24 cellular contexts compared by ENCODE assay signal in the genomic region with DNA sequence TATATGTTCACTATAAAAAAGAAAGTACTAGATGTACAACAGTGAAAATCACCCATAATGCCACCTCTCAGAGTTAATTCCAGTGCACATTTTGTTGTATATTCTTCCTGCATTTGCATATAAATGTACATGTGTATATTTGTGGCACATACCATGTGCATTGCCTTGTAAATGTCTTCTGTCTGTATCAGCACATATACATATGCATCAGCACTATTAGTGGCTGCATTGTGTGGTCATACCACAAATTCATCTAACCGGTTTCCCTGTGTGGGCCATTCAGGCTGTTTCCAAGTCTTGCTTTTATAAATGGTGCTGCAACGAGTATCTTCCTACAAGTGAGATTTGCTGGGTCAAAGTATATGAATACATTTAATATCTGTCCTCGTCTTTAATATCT. TPM values are rescaled to one million over a fixed set of nuclear protein-coding genes. Genes with fewer than 3 reads are reported as not detected.
DNase-seq lines count a peak whose midpoint lies in the region; ATAC-seq, FAIRE-seq and TF ChIP-seq lines count a peak whose summit lies in the region.
"Had no signal": no experiment of that assay in that cellular context is flagged by ENCODE, and none has a peak within 500 bp of the region (broad histone marks: within the 10 kb centered on the region; RNA-seq: fewer than 3 reads in every experiment).

No MANE protein-coding gene starts in this region.

- H3K36me3 ChIP-seq in astrocyte (ENCODE audit: insufficient read depth, low read length) (peaks cover 4% of the 10 kb centered on the region), smooth muscle cell (ENCODE audit: low read depth) (no peaks in the 10 kb centered on the region)

- no peaks in the 10 kb centered on the region for H3K27me3 ChIP-seq in astrocyte (ENCODE audit: insufficient read depth, low read length)
- H3K27me3 ChIP-seq in smooth muscle cell (ENCODE audit: low read depth): no peaks in the 10 kb centered on the region

- peaks cover 5% of the 10 kb centered on the region for H3F3A ChIP-seq in smooth muscle cell (ENCODE audit: low read depth)

- H3K79me2 ChIP-seq in astrocyte (ENCODE audit: insufficient read depth, low read length): peaks cover 95% of the 10 kb centered on the region
- H3K79me2 ChIP-seq in smooth muscle cell (ENCODE audit: low read depth): peaks cover 100% of the 10 kb centered on the region

- peaks cover 94% of the 10 kb centered on the region for H4K20me1 ChIP-seq in astrocyte (ENCODE audit: insufficient read depth, low read length)
- H4K20me1 ChIP-seq in smooth muscle cell (ENCODE audit: low read depth): peaks cover 100% of the 10 kb centered on the region

- peaks cover 81% of the 10 kb centered on the region for H3K4me1 Mint-ChIP-seq in T-helper 1 cell treated with Interleukin-12 subunit alpha and Interleukin-12 subunit beta and Interleukin-4 antibody, amounts not matched to agents 30 μg/mL and 1 μg/mL, for 36 hours (ENCODE audit: low read depth)
- H3K4me1 Mint-ChIP-seq in activated naive CD8-positive, alpha-beta T cell treated with anti-CD3 and anti-CD28 coated beads, Interleukin-2, amount 50 U/mL, for 24 hours: peaks cover 87% of the 10 kb centered on the region
- H3K4me1 Mint-ChIP-seq in activated naive CD8-positive, alpha-beta T cell treated with anti-CD3 and anti-CD28 coated beads for 36 hours: peaks cover 62% of the 10 kb centered on the region
- peaks cover 61% of the 10 kb centered on the region for H3K4me1 Mint-ChIP-seq in astrocyte (ENCODE audit: low read depth, unreplicated experiment)

- no peak for TF ChIP-seq CTCF in astrocyte (IDR thresholded peaks at IDR 0.05; ENCODE audit: insufficient read depth, low read depth, low read length)
- no peak for TF ChIP-seq CTCF in smooth muscle cell (IDR thresholded peaks at IDR 0.05; ENCODE audit: borderline replicate concordance, insufficient read depth, poor library complexity, severe bottlenecking)

- H3K27ac ChIP-seq in astrocyte (ENCODE audit: low read depth, low read length) (no peak overlapping the region), smooth muscle cell (ENCODE audit: low read depth) (no peak overlapping the region)
- H3K27ac ChIP-seq: 22Rv1, C4-2B, KMS-11 had no signal

- peaks cover 20% of the 10 kb centered on the region for H3K4me1 ChIP-seq in astrocyte (ENCODE audit: insufficient read depth, low read length)
- H3K4me1 ChIP-seq in smooth muscle cell (ENCODE audit: low read depth): peaks cover 33% of the 10 kb centered on the region

- ATAC-seq in activated naive CD8-positive, alpha-beta T cell treated with anti-CD3 and anti-CD28 coated beads, Interleukin-2, amount 50 U/mL, for 24 hours: no peak
- no peak for ATAC-seq in HG03025 (IDR thresholded peaks at IDR 0.05; ENCODE audit: low FRiP score, unreplicated experiment)
- ATAC-seq: Right ventricle myocardium inferior had no signal

- no peak overlapping the region for H3K4me3 ChIP-seq in astrocyte (ENCODE audit: insufficient read depth, low read depth, low read length)
- no peak overlapping the region for H3K4me3 ChIP-seq in smooth muscle cell

- DNase-seq in T-helper 1 cell: no peak
- DNase-seq in activated naive CD8-positive, alpha-beta T cell treated with anti-CD3 and anti-CD28 coated beads, Interleukin-2, amount 50 U/mL, for 24 hours: no peak
- no peak for DNase-seq in activated naive CD8-positive, alpha-beta T cell treated with anti-CD3 and anti-CD28 coated beads for 36 hours
- no peak for DNase-seq in astrocyte (ENCODE audit: low read depth)
- no peak for DNase-seq in smooth muscle cell (lab: John Stamatoyannopoulos, UW; ENCODE audit: unreplicated experiment)
- DNase-seq in NCI-H2171 (lab: John Stamatoyannopoulos, UW): no peak
- DNase-seq: Calu3; CD8-positive, alpha-beta memory T cell; DMS153; GOT3; HCEC 1CT; NCI-H1105 treated with DMSO at 0.1 percent for 48 hours; NCI-H1694; NCI-H2081; NCI-H2171 treated with DMSO at 0.1 percent for 48 hours; NCI-H526 had no signal

- H3K9me3 Mint-ChIP-seq in T-helper 1 cell treated with Interleukin-12 subunit alpha and Interleukin-12 subunit beta and Interleukin-4 antibody, amounts not matched to agents 30 μg/mL and 1 μg/mL, for 36 hours: no peaks in the 10 kb centered on the region
- H3K9me3 Mint-ChIP-seq in activated naive CD8-positive, alpha-beta T cell treated with anti-CD3 and anti-CD28 coated beads, Interleukin-2, amount 50 U/mL, for 24 hours: no peaks in the 10 kb centered on the region
- H3K9me3 Mint-ChIP-seq in activated naive CD8-positive, alpha-beta T cell treated with anti-CD3 and anti-CD28 coated beads for 36 hours: no peaks in the 10 kb centered on the region
- H3K9me3 Mint-ChIP-seq in astrocyte (ENCODE audit: unreplicated experiment): no peaks in the 10 kb centered on the region
- H3K9me3 Mint-ChIP-seq: CD8-positive, alpha-beta memory T cell had no signal

- H3K27ac Mint-ChIP-seq in T-helper 1 cell treated with Interleukin-12 subunit alpha and Interleukin-12 subunit beta and Interleukin-4 antibody, amounts not matched to agents 30 μg/mL and 1 μg/mL, for 36 hours: peak overlapping the region; percentile 4
- peak overlapping the region; percentile 59 for H3K27ac Mint-ChIP-seq in activated naive CD8-positive, alpha-beta T cell treated with anti-CD3 and anti-CD28 coated beads, Interleukin-2, amount 50 U/mL, for 24 hours
- no peak overlapping the region for H3K27ac Mint-ChIP-seq in activated naive CD8-positive, alpha-beta T cell treated with anti-CD3 and anti-CD28 coated beads for 36 hours
- peak overlapping the region; percentile 45 for H3K27ac Mint-ChIP-seq in astrocyte (ENCODE audit: unreplicated experiment)

- FAIRE-seq in astrocyte (lab: Jason Lieb, UNC): no peak
- FAIRE-seq: G401.6, HTR-8/SVneo had no signal

- no peak overlapping the region for H2AFZ ChIP-seq in astrocyte (ENCODE audit: low read depth, low read length)
- no peak overlapping the region for H2AFZ ChIP-seq in smooth muscle cell (ENCODE audit: low read depth)

- H3K9me3 ChIP-seq in astrocyte (ENCODE audit: insufficient read depth, low read depth, low read length) (no peaks in the 10 kb centered on the region), smooth muscle cell (replicated peaks; ENCODE audit: low read depth) (no peaks in the 10 kb centered on the region)

- H3K4me2 ChIP-seq in astrocyte (ENCODE audit: low read length): no peak overlapping the region
- peak overlapping the region; percentile 10 for H3K4me2 ChIP-seq in smooth muscle cell
- H3K4me2 ChIP-seq: KMS-11 had no signal

- H3K9ac ChIP-seq in astrocyte (ENCODE audit: low read length) (no peak overlapping the region), smooth muscle cell (ENCODE audit: low read depth) (no peak overlapping the region)
- H3K9ac ChIP-seq: KMS-11 had no signal

- WGBS in smooth muscle cell (ENCODE audit: low lambda C conversion rate): 62% methylated on average over 3 of the region's 3 CpGs

- peak overlapping the region; percentile 5 for H3K4me3 Mint-ChIP-seq in T-helper 1 cell treated with Interleukin-12 subunit alpha and Interleukin-12 subunit beta and Interleukin-4 antibody, amounts not matched to agents 30 μg/mL and 1 μg/mL, for 36 hours
- no peak overlapping the region for H3K4me3 Mint-ChIP-seq in activated naive CD8-positive, alpha-beta T cell treated with anti-CD3 and anti-CD28 coated beads, Interleukin-2, amount 50 U/mL, for 24 hours
- H3K4me3 Mint-ChIP-seq in activated naive CD8-positive, alpha-beta T cell treated with anti-CD3 and anti-CD28 coated beads for 36 hours: no peak overlapping the region
- no peak overlapping the region for H3K4me3 Mint-ChIP-seq in astrocyte (ENCODE audit: unreplicated experiment)

- no peaks in the 10 kb centered on the region for H3K27me3 Mint-ChIP-seq in T-helper 1 cell treated with Interleukin-12 subunit alpha and Interleukin-12 subunit beta and Interleukin-4 antibody, amounts not matched to agents 30 μg/mL and 1 μg/mL, for 36 hours (ENCODE audit: low read depth)
- no peaks in the 10 kb centered on the region for H3K27me3 Mint-ChIP-seq in activated naive CD8-positive, alpha-beta T cell treated with anti-CD3 and anti-CD28 coated beads, Interleukin-2, amount 50 U/mL, for 24 hours
- H3K27me3 Mint-ChIP-seq in activated naive CD8-positive, alpha-beta T cell treated with anti-CD3 and anti-CD28 coated beads for 36 hours: no peaks in the 10 kb centered on the region
- H3K27me3 Mint-ChIP-seq in astrocyte (ENCODE audit: low read depth, unreplicated experiment): no peaks in the 10 kb centered on the region

- H3K36me3 Mint-ChIP-seq in T-helper 1 cell treated with Interleukin-12 subunit alpha and Interleukin-12 subunit beta and Interleukin-4 antibody, amounts not matched to agents 30 μg/mL and 1 μg/mL, for 36 hours (ENCODE audit: low read depth): peaks cover 12% of the 10 kb centered on the region
- H3K36me3 Mint-ChIP-seq in activated naive CD8-positive, alpha-beta T cell treated with anti-CD3 and anti-CD28 coated beads, Interleukin-2, amount 50 U/mL, for 24 hours (ENCODE audit: low read depth): peaks cover 5% of the 10 kb centered on the region
- H3K36me3 Mint-ChIP-seq in activated naive CD8-positive, alpha-beta T cell treated with anti-CD3 and anti-CD28 coated beads for 36 hours: peaks cover 24% of the 10 kb centered on the region
- H3K36me3 Mint-ChIP-seq in astrocyte (ENCODE audit: low read depth, unreplicated experiment): peaks cover 2% of the 10 kb centered on the region

RNA-seq across cellular contexts. Expression of a gene that starts 6.5 kb away (rescaled TPM):
- 10 to 100 TPM; 58.9 to 62.5 TPM for total RNA-seq in activated naive CD8-positive, alpha-beta T cell treated with anti-CD3 and anti-CD28 coated beads for 36 hours
- total RNA-seq in astrocyte (85.2 and 90.2 TPM in 2 replicates), smooth muscle cell (65.1 and 69.2 TPM in 2 replicates)
- 40.4 and 53.2 TPM in 2 replicates for polyA plus RNA-seq in smooth muscle cell
